11 cellular contexts compared by ENCODE assay signal in genomic region chr13:110305949-110306339, GRCh38. TPM values are rescaled to one million over a fixed set of nuclear protein-coding genes. Genes with fewer than 3 reads are reported as not detected.
DNase-seq lines count a peak whose midpoint lies in the region; ATAC-seq, FAIRE-seq and TF ChIP-seq lines count a peak whose summit lies in the region.
"Had no signal": no experiment of that assay in that cellular context is flagged by ENCODE, and none has a peak within 500 bp of the region (broad histone marks: within the 10 kb centered on the region; RNA-seq: fewer than 3 reads in every experiment).

No MANE protein-coding gene starts in this region.

- H3K9me3 ChIP-seq in mammary epithelial cell (replicated peaks; ENCODE audit: insufficient read depth, low read length), result no peaks in the 10 kb centered on the region
- no peaks in the 10 kb centered on the region for H3K9me3 ChIP-seq in small intestine (ENCODE audit: control insufficient read depth, low read depth)
- no peaks in the 10 kb centered on the region for H3K9me3 ChIP-seq in BE2C

- no peak for FAIRE-seq in small intestine (lab: Jason Lieb, UNC)

- H3K36me3 Mint-ChIP-seq in HFFc6 (ENCODE audit: low read depth), result peaks cover 35% of the 10 kb centered on the region

- H3K4me1 ChIP-seq in mammary epithelial cell (ENCODE audit: insufficient read depth, low read length) (peaks cover 42% of the 10 kb centered on the region), small intestine (ENCODE audit: control insufficient read depth in 2 of 2, insufficient read depth in 1 of 2, low read depth in 1 of 2, low read length in 1 of 2) (peaks cover 0 to 4% of the 10 kb centered on the region in 2 donors), BE2C (no peaks in the 10 kb centered on the region)

- no peaks in the 10 kb centered on the region for H3K36me3 ChIP-seq in mammary epithelial cell (ENCODE audit: insufficient read depth, low read length)
- H3K36me3 ChIP-seq in kidney epithelial cell (ENCODE audit: control insufficient read depth, insufficient read depth, low read length), result peaks cover 8% of the 10 kb centered on the region
- no peaks in the 10 kb centered on the region for H3K36me3 ChIP-seq in small intestine (ENCODE audit: control insufficient read depth in 2 of 2, insufficient read depth in 2 of 2, low read length in 2 of 2)
- no peaks in the 10 kb centered on the region for H3K36me3 ChIP-seq in BE2C

- H3K27ac ChIP-seq in mammary epithelial cell (ENCODE audit: insufficient read depth, low read depth, low read length) (peak overlapping the region; percentile 48), small intestine (ENCODE audit: low read depth in 1 of 2, low read length in 1 of 2) (peak overlapping the region in 1 of 2 donors; percentile 94)

- H2AFZ ChIP-seq in mammary epithelial cell (ENCODE audit: low read depth, low read length), result peak overlapping the region; percentile 35

- H3K4me2 ChIP-seq in mammary epithelial cell (ENCODE audit: insufficient read depth, low read depth, low read length), result peak overlapping the region; percentile 90

- H3K27me3 Mint-ChIP-seq in HFFc6 (ENCODE audit: insufficient read depth), result peaks cover 2% of the 10 kb centered on the region; the same call in 1 of the 2 replicates

- peaks cover 93% of the 10 kb centered on the region for H3K79me2 ChIP-seq in mammary epithelial cell (ENCODE audit: insufficient read depth, low read length)

- peak overlapping the region; percentile 87 for H3K4me3 Mint-ChIP-seq in HFFc6
- H3K4me3 Mint-ChIP-seq: activated CD4-positive, alpha-beta T cell treated with anti-CD3 and anti-CD28 coated beads for 36 hours; dendritic cell treated with granulocyte-macrophage colony-stimulating factor and Interleukin-4, amounts not matched to agents 40 ng/mL and 50 ng/mL, for 4 days had no signal

- dilution Hi-C loops in mammary epithelial cell (cut with HindIII; ENCODE audit: low sequenced_read_pairs), result loop anchor here (5.0 kb wide), 1 partner anchor 81 kb away; no protein-coding TSS in a partner anchor

- DNase-seq in HFFc6 (no peak), mammary epithelial cell (no peak), kidney epithelial cell (ENCODE audit: low read depth) (no peak), small intestine (no peak), NCI-H1694 (lab: John Stamatoyannopoulos, UW) (no peak), BE2C (no peak)
- DNase-seq: activated CD4-positive, alpha-beta T cell treated with anti-CD3 and anti-CD28 coated beads for 36 hours; NCI-H2107 had no signal

- H3K9me3 Mint-ChIP-seq in HFFc6, result no peaks in the 10 kb centered on the region
- H3K9me3 Mint-ChIP-seq: dendritic cell treated with granulocyte-macrophage colony-stimulating factor and Interleukin-4, amounts not matched to agents 40 ng/mL and 50 ng/mL, for 4 days had no signal

- CTCF ChIA-PET in mammary epithelial cell (lab: Charles Lee; ENCODE audit: low non-redundant PET), result no interaction called here

- 5% methylated on average over 6 of the region's 6 CpGs for WGBS in mammary epithelial cell (ENCODE audit: low coverage, missing lambda C conversion rate)
- WGBS in small intestine, 3 donors, result 10 to 23% (median 20%) methylated on average over 6 of the region's 6 CpGs

- intact Hi-C loops in mammary epithelial cell (cut with micrococcal nuclease), result loop anchor here (1.0 to 5.0 kb wide), 2 partner anchors 19 to 84 kb away; no protein-coding TSS in a partner anchor

- in situ Hi-C loops in mammary epithelial cell (cut with MboI; ENCODE audit: low sequenced_read_pairs in 2 of 2), result loop anchor here in 1 of 2 donors (10.0 kb wide), 1 partner anchor 109 kb away; no protein-coding TSS in a partner anchor

- H3K9ac ChIP-seq in mammary epithelial cell (ENCODE audit: insufficient read depth, low read length), result peak overlapping the region; percentile 81

- TF ChIP-seq CTCF in HFFc6 (IDR thresholded peaks at IDR 0.05) (no peak), mammary epithelial cell (conservative IDR thresholded peaks at IDR 0.05 in 1 of 2, IDR thresholded peaks at IDR 0.05 in 1 of 2; ENCODE audit: extremely low read depth in 1 of 2, insufficient read depth in 1 of 2, low read depth in 1 of 2, low read length in 2 of 2) (no peak), kidney epithelial cell (IDR thresholded peaks at IDR 0.05; ENCODE audit: insufficient read depth, low read length, poor library complexity, severe bottlenecking) (no peak), BE2C (IDR thresholded peaks at IDR 0.05; ENCODE audit: low read depth, low read length) (no peak)

- peaks cover 76% of the 10 kb centered on the region for H3K4me1 Mint-ChIP-seq in HFFc6 (ENCODE audit: low read depth)

- peak overlapping the region; percentile 66 to 73 (median 68) for H3K4me3 ChIP-seq in mammary epithelial cell (replicated peaks in 1 of 3; ENCODE audit: insufficient read depth in 1 of 3, low read depth in 2 of 3, low read length in 3 of 3)
- H3K4me3 ChIP-seq in kidney epithelial cell (ENCODE audit: low read depth, low read length), result peak overlapping the region; percentile 67
- H3K4me3 ChIP-seq in small intestine (ENCODE audit: low read depth in 1 of 2, low read length in 2 of 2), result peak overlapping the region; percentile 2 to 69
- no peak overlapping the region for H3K4me3 ChIP-seq in BE2C (ENCODE audit: low read depth, low read length)

- peak overlapping the region; percentile 62 for H3K27ac Mint-ChIP-seq in HFFc6
- H3K27ac Mint-ChIP-seq: activated CD4-positive, alpha-beta T cell treated with anti-CD3 and anti-CD28 coated beads for 36 hours; dendritic cell treated with granulocyte-macrophage colony-stimulating factor and Interleukin-4, amounts not matched to agents 40 ng/mL and 50 ng/mL, for 4 days had no signal

- ATAC-seq in GM18498 (IDR thresholded peaks at IDR 0.05; ENCODE audit: unreplicated experiment) (no peak), GM21528 (IDR thresholded peaks at IDR 0.05; ENCODE audit: low FRiP score, unreplicated experiment) (no peak)
- ATAC-seq: activated CD4-positive, alpha-beta T cell treated with anti-CD3 and anti-CD28 coated beads for 36 hours had no signal

- no peaks in the 10 kb centered on the region for H3K27me3 ChIP-seq in mammary epithelial cell (ENCODE audit: insufficient read depth, low read length)
- H3K27me3 ChIP-seq in kidney epithelial cell (ENCODE audit: control insufficient read depth, insufficient read depth, low read length), result no peaks in the 10 kb centered on the region
- peaks cover 8 to 11% of the 10 kb centered on the region in 2 donors for H3K27me3 ChIP-seq in small intestine (ENCODE audit: control insufficient read depth in 2 of 2, insufficient read depth in 2 of 2, low read length in 2 of 2)
- peaks cover 98% of the 10 kb centered on the region for H3K27me3 ChIP-seq in BE2C

- BruUV-seq in mammary epithelial cell (replicated peaks; lab: Mats Ljungman, UMichigan), result no TSS peak

- no peaks in the 10 kb centered on the region for H4K20me1 ChIP-seq in mammary epithelial cell (ENCODE audit: insufficient read depth, low read length)

RNA-seq across cellular contexts. Expression of gene COL4A1, which starts 1.0 kb away (rescaled TPM):
- 100 to 1,000 TPM; 137 to 328 (median 148) TPM for total RNA-seq in HFFc6 (2021; fragmentation: NEBNext Ultra II Directional; extraction: Animal tissue kit (Norgen Biotek cat#: 25700))
- total RNA-seq in mammary epithelial cell (10 to 100 TPM; 40.9 to 89.0 TPM), kidney epithelial cell (1,018 and 1,045 TPM in 2 replicates)
- polyA plus RNA-seq in mammary epithelial cell (28.1 TPM), small intestine (10 to 100 TPM in 1 of 3 donors, 1 to 10 TPM in 2; 3.1 to 58.5 (median 5.9) TPM)
- polyA minus RNA-seq in mammary epithelial cell, result 57.7 TPM
- polyA plus RNA-seq in BE2C (2012; ENCODE audit: insufficient read depth, insufficient read length, low read depth), result 4.1 TPM

RNA-seq across cellular contexts. Expression of gene COL4A2, which starts 1.1 kb away (rescaled TPM):
- 100 to 1,000 TPM; 202 to 327 (median 217) TPM for total RNA-seq in HFFc6 (2021; fragmentation: NEBNext Ultra II Directional; extraction: Animal tissue kit (Norgen Biotek cat#: 25700))
- total RNA-seq in mammary epithelial cell, result 10 to 100 TPM; 74.9 to 94.2 TPM
- 119 TPM for polyA plus RNA-seq in mammary epithelial cell
- polyA minus RNA-seq in mammary epithelial cell, result 78.3 TPM
- total RNA-seq in kidney epithelial cell, result 1,736 and 1,860 TPM in 2 replicates
- 10 to 100 TPM; 42.3 to 76.7 (median 52.4) TPM for polyA plus RNA-seq in small intestine
- 11.5 TPM for polyA plus RNA-seq in BE2C (2012; ENCODE audit: insufficient read depth, insufficient read length, low read depth)
- total RNA-seq: activated CD4-positive, alpha-beta T cell treated with anti-CD3 and anti-CD28 coated beads for 36 hours had no signal
